ENCODE assay signal across 1 cellular context in genomic region chr10:25080880-25081581, GRCh38.
A peak's percentile ranks its signal among the peaks of the same experiment; 100 is the strongest.
TF ChIP-seq lines count a peak whose summit lies in the region.

No MANE protein-coding gene starts in this region.

TF ChIP-seq in HepG2, 621 proteins besides CTCF, POLR2A, EP300 and RAD21 (continued from another document and continues in another):
- TF ChIP-seq ZNF44 (CRISPR knock-in tag; IDR thresholded peaks at IDR 0.05) (0 out of 2 replicates have a peak, but pooled peaks have one; percentile 48), TCF7 (IDR thresholded peaks at IDR 0.05; ENCODE audit: low read depth) (0 out of 2 replicates have a peak, but pooled peaks have one; percentile 29), STAG1 (CRISPR knock-in tag; IDR thresholded peaks at IDR 0.05) (peak; percentile 91), SALL2 (CRISPR knock-in tag; IDR thresholded peaks at IDR 0.05) (0 out of 2 replicates have a peak, but pooled peaks have one; percentile 26), FLYWCH1 (CRISPR knock-in tag; IDR thresholded peaks at IDR 0.05) (no peak), ZNF17 (CRISPR knock-in tag; IDR thresholded peaks at IDR 0.05) (peak; percentile 25; the same call in 1 of the 2 replicates), YY1 (IDR thresholded peaks at IDR 0.05; ENCODE audit: insufficient read depth, insufficient replicate concordance, low read depth, low read length) (peak; percentile 25), NR2C2 (CRISPR knock-in tag; IDR thresholded peaks at IDR 0.05; ENCODE audit: borderline replicate concordance) (no peak), ZNF788 (CRISPR knock-in tag; IDR thresholded peaks at IDR 0.05; ENCODE audit: borderline replicate concordance) (peak; percentile 28; the same call in 1 of the 2 replicates), SAP130 (CRISPR knock-in tag; IDR thresholded peaks at IDR 0.05; ENCODE audit: low read depth) (peak; percentile 46), REPIN1 (CRISPR knock-in tag; IDR thresholded peaks at IDR 0.05; ENCODE audit: borderline replicate concordance, low read depth) (peak; percentile 42; the same call in 1 of the 2 replicates), PAWR (CRISPR knock-in tag; IDR thresholded peaks at IDR 0.05; ENCODE audit: borderline replicate concordance) (no peak), BCL6 (CRISPR knock-in tag; IDR thresholded peaks at IDR 0.05) (peak; percentile 60; the same call in 1 of the 2 replicates), HHEX (CRISPR knock-in tag; IDR thresholded peaks at IDR 0.05) (no peak), KMT2B (CRISPR knock-in tag; IDR thresholded peaks at IDR 0.05) (peak; percentile 57; the same call in 1 of the 2 replicates), IKZF5 (CRISPR knock-in tag; IDR thresholded peaks at IDR 0.05) (peak; percentile 27; the same call in 1 of the 2 replicates), TAF1 (CRISPR knock-in tag; IDR thresholded peaks at IDR 0.05) (no peak), MXD4 (CRISPR knock-in tag; IDR thresholded peaks at IDR 0.05) (0 out of 2 replicates have a peak, but pooled peaks have one; percentile 26), HNF4G (IDR thresholded peaks at IDR 0.05; ENCODE audit: borderline replicate concordance, low read depth, low read length) (peak; percentile 48; the same call in 1 of the 2 replicates), HNF4G (CRISPR knock-in tag; IDR thresholded peaks at IDR 0.05; ENCODE audit: borderline replicate concordance, low read depth) (peak; percentile 62; the same call in 1 of the 2 replicates), MAFF (IDR thresholded peaks at IDR 0.05; ENCODE audit: low read depth, low read length) (0 out of 2 replicates have a peak, but pooled peaks have one; percentile 5), LCORL (IDR thresholded peaks at IDR 0.05) (no peak), LCORL (CRISPR knock-in tag; IDR thresholded peaks at IDR 0.05) (peak; percentile 41; the same call in 1 of the 2 replicates), KLF16 (CRISPR knock-in tag; IDR thresholded peaks at IDR 0.05) (peak in 1 of 2 experiments; percentile 53; a peak in 1 of 4 replicates), ZNF503 (CRISPR knock-in tag; IDR thresholded peaks at IDR 0.05) (no peak), ZNF264 (CRISPR knock-in tag; IDR thresholded peaks at IDR 0.05) (0 out of 2 replicates have a peak, but pooled peaks have one; percentile 43), GABPA (IDR thresholded peaks at IDR 0.05; ENCODE audit: low read depth, low read length) (no peak), GABPA (CRISPR knock-in tag; IDR thresholded peaks at IDR 0.05; ENCODE audit: low read depth) (peak; percentile 31; the same call in 1 of the 2 replicates), ZBTB7B (CRISPR knock-in tag; IDR thresholded peaks at IDR 0.05) (peak; percentile 41; the same call in 1 of the 2 replicates), TEAD3 (CRISPR knock-in tag; optimal IDR thresholded peaks at IDR 0.05; ENCODE audit: borderline replicate concordance) (peak; percentile 27), HDAC1 (CRISPR knock-in tag; IDR thresholded peaks at IDR 0.05) (peak; percentile 41), THAP11 (CRISPR knock-in tag; IDR thresholded peaks at IDR 0.05) (peak; percentile 24; the same call in 1 of the 2 replicates), FOSL2 (CRISPR knock-in tag; IDR thresholded peaks at IDR 0.05) (peak; percentile 62), ZSCAN5A (CRISPR knock-in tag; IDR thresholded peaks at IDR 0.05; ENCODE audit: borderline replicate concordance) (no peak; the same call in 1 of the 2 replicates), MIER2 (CRISPR knock-in tag; IDR thresholded peaks at IDR 0.05) (0 out of 2 replicates have a peak, but pooled peaks have one; percentile 42), IRF2 (CRISPR knock-in tag; IDR thresholded peaks at IDR 0.05) (peak; percentile 65), FOXA3 (CRISPR knock-in tag; IDR thresholded peaks at IDR 0.05) (peak; percentile 50), PITX1 (CRISPR knock-in tag; IDR thresholded peaks at IDR 0.05) (peak; percentile 62; the same call in 1 of the 2 replicates), EED (CRISPR knock-in tag; IDR thresholded peaks at IDR 0.05) (no peak), ZBTB49 (CRISPR knock-in tag; IDR thresholded peaks at IDR 0.05; ENCODE audit: borderline replicate concordance) (no peak), SALL1 (CRISPR knock-in tag; IDR thresholded peaks at IDR 0.05) (peak; percentile 65), SMC3 (IDR thresholded peaks at IDR 0.05; ENCODE audit: low read length) (peak; percentile 96), ATF1 (CRISPR knock-in tag; IDR thresholded peaks at IDR 0.05) (0 out of 2 replicates have a peak, but pooled peaks have one; percentile 26), YEATS2 (CRISPR knock-in tag; IDR thresholded peaks at IDR 0.05; ENCODE audit: borderline replicate concordance) (peak; percentile 46; the same call in 1 of the 2 replicates), KDM2A (CRISPR knock-in tag; IDR thresholded peaks at IDR 0.05; ENCODE audit: borderline replicate concordance, low read depth) (peak; percentile 43; the same call in 1 of the 2 replicates), ZNF607 (CRISPR knock-in tag; IDR thresholded peaks at IDR 0.05; ENCODE audit: borderline replicate concordance) (no peak; the same call in 1 of the 2 replicates), GMEB1 (CRISPR knock-in tag; IDR thresholded peaks at IDR 0.05; ENCODE audit: borderline replicate concordance) (peak; percentile 46; the same call in 1 of the 2 replicates), JUN (CRISPR knock-in tag; IDR thresholded peaks at IDR 0.05) (no peak), NCOA2 (CRISPR knock-in tag; IDR thresholded peaks at IDR 0.05) (peak; percentile 61), XRCC5 (optimal IDR thresholded peaks at IDR 0.05; ENCODE audit: low read length) (peak; percentile 77)
- TF ChIP-seq, protein P1, sequence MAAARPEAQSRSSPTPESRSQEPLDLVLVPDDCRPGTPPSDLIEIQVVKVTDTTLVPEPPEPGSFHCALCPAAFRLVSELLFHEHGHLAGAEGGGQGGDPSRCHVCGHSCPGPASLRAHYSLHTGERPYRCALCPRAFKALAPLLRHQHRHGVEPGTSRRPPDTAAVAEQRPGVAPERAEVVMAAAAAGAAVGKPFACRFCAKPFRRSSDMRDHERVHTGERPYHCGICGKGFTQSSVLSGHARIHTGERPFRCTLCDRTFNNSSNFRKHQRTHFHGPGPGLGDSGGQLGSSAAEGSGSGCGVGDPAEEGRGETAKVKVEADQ (CRISPR knock-in tag; IDR thresholded peaks at IDR 0.05; ENCODE audit: borderline replicate concordance): 0 out of 2 replicates have a peak, but pooled peaks have one; percentile 51
- TF ChIP-seq, protein P2, sequence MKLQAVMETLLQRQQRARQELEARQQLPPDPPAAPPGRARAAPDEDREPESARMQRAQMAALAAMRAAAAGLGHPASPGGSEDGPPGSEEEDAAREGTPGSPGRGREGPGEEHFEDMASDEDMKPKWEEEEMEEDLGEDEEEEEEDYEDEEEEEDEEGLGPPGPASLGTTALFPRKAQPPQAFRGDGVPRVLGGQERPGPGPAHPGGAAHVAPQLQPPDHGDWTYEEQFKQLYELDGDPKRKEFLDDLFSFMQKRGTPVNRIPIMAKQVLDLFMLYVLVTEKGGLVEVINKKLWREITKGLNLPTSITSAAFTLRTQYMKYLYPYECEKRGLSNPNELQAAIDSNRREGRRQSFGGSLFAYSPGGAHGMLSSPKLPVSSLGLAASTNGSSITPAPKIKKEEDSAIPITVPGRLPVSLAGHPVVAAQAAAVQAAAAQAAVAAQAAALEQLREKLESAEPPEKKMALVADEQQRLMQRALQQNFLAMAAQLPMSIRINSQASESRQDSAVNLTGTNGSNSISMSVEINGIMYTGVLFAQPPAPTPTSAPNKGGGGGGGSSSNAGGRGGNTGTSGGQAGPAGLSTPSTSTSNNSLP (IDR thresholded peaks at IDR 0.05; ENCODE audit: low read depth, low read length): peak; percentile 66
- TF ChIP-seq, protein P3, sequence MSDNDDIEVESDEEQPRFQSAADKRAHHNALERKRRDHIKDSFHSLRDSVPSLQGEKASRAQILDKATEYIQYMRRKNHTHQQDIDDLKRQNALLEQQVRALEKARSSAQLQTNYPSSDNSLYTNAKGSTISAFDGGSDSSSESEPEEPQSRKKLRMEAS (IDR thresholded peaks at IDR 0.05): no peak
- TF ChIP-seq, protein P4, sequence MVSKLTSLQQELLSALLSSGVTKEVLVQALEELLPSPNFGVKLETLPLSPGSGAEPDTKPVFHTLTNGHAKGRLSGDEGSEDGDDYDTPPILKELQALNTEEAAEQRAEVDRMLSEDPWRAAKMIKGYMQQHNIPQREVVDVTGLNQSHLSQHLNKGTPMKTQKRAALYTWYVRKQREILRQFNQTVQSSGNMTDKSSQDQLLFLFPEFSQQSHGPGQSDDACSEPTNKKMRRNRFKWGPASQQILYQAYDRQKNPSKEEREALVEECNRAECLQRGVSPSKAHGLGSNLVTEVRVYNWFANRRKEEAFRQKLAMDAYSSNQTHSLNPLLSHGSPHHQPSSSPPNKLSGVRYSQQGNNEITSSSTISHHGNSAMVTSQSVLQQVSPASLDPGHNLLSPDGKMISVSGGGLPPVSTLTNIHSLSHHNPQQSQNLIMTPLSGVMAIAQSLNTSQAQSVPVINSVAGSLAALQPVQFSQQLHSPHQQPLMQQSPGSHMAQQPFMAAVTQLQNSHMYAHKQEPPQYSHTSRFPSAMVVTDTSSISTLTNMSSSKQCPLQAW (CRISPR knock-in tag; IDR thresholded peaks at IDR 0.05): peak; percentile 43; the same call in 1 of the 2 replicates
